ENCODE assay signal across 8 cellular contexts in the genomic region with DNA sequence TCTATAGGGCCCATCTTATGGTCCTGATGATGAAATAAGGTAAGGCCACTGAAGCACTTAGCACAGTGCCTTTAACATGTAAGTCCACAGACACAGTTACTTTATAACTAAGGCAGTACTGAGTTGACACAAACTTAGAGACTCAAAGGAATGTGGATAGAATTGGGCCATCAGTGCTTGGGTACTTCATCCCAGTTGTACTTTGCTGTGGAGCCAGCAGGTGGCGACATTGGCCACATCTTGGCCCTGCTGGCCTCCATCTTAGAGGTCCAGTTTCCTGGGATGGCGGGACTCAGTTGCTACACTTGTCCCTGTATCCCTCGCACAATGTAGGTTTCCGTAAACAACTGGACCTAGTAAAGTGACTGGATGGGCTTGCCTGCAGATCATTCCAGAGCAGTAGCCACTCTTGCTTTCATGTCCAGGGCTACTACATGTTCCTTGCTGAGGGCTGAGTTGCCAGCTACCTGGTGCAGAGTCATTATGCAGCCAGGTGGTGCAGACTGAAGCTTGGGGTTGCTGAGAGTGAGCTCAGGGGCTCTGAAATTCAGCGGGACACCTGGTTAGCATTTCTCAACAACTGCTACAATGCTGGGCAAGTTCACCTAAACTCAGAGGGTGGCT. TPM values are rescaled to one million over a fixed set of nuclear protein-coding genes. Genes with fewer than 3 reads are reported as not detected.
DNase-seq lines count a peak whose midpoint lies in the region; ATAC-seq, FAIRE-seq and TF ChIP-seq lines count a peak whose summit lies in the region.

No MANE protein-coding gene starts in this region.

- H3K4me1 ChIP-seq in H1 (replicated peaks in 1 of 4; ENCODE audit: control insufficient read depth in 3 of 4, insufficient read depth in 4 of 4, low read length in 3 of 4), result peaks cover 0 to 2% (median under 1%) of the 10 kb centered on the region in 4 experiments; a peak in 2 of 7 replicates
- H3K4me1 ChIP-seq in mesodermal cell (ENCODE audit: control insufficient read depth, insufficient read depth, low read length, poor library complexity, severe bottlenecking), result peaks cover 11% of the 10 kb centered on the region

- H3K79me2 ChIP-seq in H1 (ENCODE audit: control insufficient read depth in 1 of 2, insufficient read depth in 2 of 2, low read length in 2 of 2), result peaks cover 3 to 97% of the 10 kb centered on the region in 2 experiments; a peak in 2 of 4 replicates

- H3K23me2 ChIP-seq in H1 (ENCODE audit: low read depth, low read length), result no peaks in the 10 kb centered on the region

- H2AFZ ChIP-seq in H1 (ENCODE audit: low read length), result no peak overlapping the region

- DNase-seq in activated gamma-delta T cell treated with Interleukin-2 at 50 U/mL for 16 hours, result peak; percentile 55
- DNase-seq in activated gamma-delta T cell (lab: John Stamatoyannopoulos, UW), result no peak
- peak; percentile 40 for DNase-seq in NCI-H2196 treated with DMSO at 0.1 percent for 48 hours (lab: John Stamatoyannopoulos, UW; ENCODE audit: unreplicated experiment)
- DNase-seq in activated CD4-positive, alpha-beta T cell treated with anti-CD3 and anti-CD28 coated beads, Interleukin-2, amount 50 U/mL, for 24 hours (ENCODE audit: low read depth in 1 of 2, low spot score in 1 of 2), result peak; percentile 51 to 55
- DNase-seq in H1 (ENCODE audit: low read depth in 1 of 2, low spot score in 2 of 2), result peak in 1 of 2 experiments; percentile 81
- peak; percentile 39 for DNase-seq in stimulated activated CD8-positive, alpha-beta memory T cell treated with anti-CD3 and anti-CD28 coated beads, Interleukin-4, amount 100 ng/mL, for 24 hours (ENCODE audit: low read depth)

- CTCF ChIA-PET in H1 (lab: Charles Lee; ENCODE audit: partially characterized antibody), result interaction anchor here (0.7 to 5.0 kb wide), 44 partner anchors 8 to 1070 kb away, joined by 3 to 36 read pairs (median 4); a partner anchor contains a TSS

- no peak overlapping the region for H3K4me2 ChIP-seq in H1 (ENCODE audit: insufficient read depth in 1 of 2, low read depth in 2 of 2, low read length in 2 of 2)

- no peak overlapping the region for H3K27ac ChIP-seq in H1 (ENCODE audit: low read depth, low read length)
- peak overlapping the region; percentile 42 for H3K27ac ChIP-seq in mesodermal cell (ENCODE audit: low read depth, low read length, severe bottlenecking)

- no peak overlapping the region for H2BK20ac ChIP-seq in H1 (ENCODE audit: low read length)

- H2BK12ac ChIP-seq in H1 (ENCODE audit: low read depth, low read length), result no peak overlapping the region

- H2BK15ac ChIP-seq in H1 (ENCODE audit: low read length), result no peak overlapping the region

- no peaks in the 10 kb centered on the region for H3K27me3 ChIP-seq in H1 (replicated peaks in 1 of 4; ENCODE audit: control insufficient read depth in 3 of 4, extremely low read depth in 1 of 4, insufficient read depth in 3 of 4, low read length in 3 of 4)

- H3K36me3 ChIP-seq in H1 (ENCODE audit: control insufficient read depth in 2 of 4, insufficient read depth in 4 of 4, low read length in 3 of 4) (peaks cover 32 to 69% (median 60%) of the 10 kb centered on the region in 4 experiments), mesodermal cell (ENCODE audit: control insufficient read depth, insufficient read depth, low read length) (peaks cover 63% of the 10 kb centered on the region)

- H3K9me3 ChIP-seq in H1 (ENCODE audit: insufficient read depth in 2 of 2, low read depth in 1 of 2, low read length in 1 of 2) (no peaks in the 10 kb centered on the region), mesodermal cell (ENCODE audit: control insufficient read depth, low read length) (no peaks in the 10 kb centered on the region)

- no peak overlapping the region for H3K9ac ChIP-seq in H1 (replicated peaks in 1 of 4; ENCODE audit: extremely low read depth in 1 of 4, low read depth in 3 of 4, low read length in 3 of 4)

- H3K18ac ChIP-seq in H1 (ENCODE audit: extremely low read depth, low read length), result no peak overlapping the region

- TF ChIP-seq CTCF in H1 (IDR thresholded peaks at IDR 0.05; ENCODE audit: control extremely low read depth in 1 of 3, insufficient read depth in 1 of 3, low read depth in 1 of 3, low read length in 3 of 3), result peak; percentile 80 to 98 (median 88)

- no peak overlapping the region for H4K8ac ChIP-seq in H1 (ENCODE audit: extremely low read depth, insufficient read depth, low read length)

- H4K20me1 ChIP-seq in H1 (replicated peaks in 1 of 2; ENCODE audit: control insufficient read depth in 1 of 2, insufficient read depth in 2 of 2, low read length in 2 of 2), result peaks cover 25 to 35% of the 10 kb centered on the region in 2 experiments

- no peak overlapping the region for H3K56ac ChIP-seq in H1 (replicated peaks; ENCODE audit: insufficient read length, low read depth, low read length)

- peak; percentile 68 for FAIRE-seq in H1 (lab: Jason Lieb, UNC)

- H4K91ac ChIP-seq in H1 (replicated peaks; ENCODE audit: insufficient read length, low read length), result no peak overlapping the region

- TF ChIP-seq RAD21 in H1 (IDR thresholded peaks at IDR 0.05 in 1 of 2, conservative IDR thresholded peaks at IDR 0.05 in 1 of 2; ENCODE audit: low read depth in 2 of 2, low read length in 2 of 2), result peak; percentile 84 to 88

- H3K14ac ChIP-seq in H1 (ENCODE audit: insufficient read length), result no peak overlapping the region

- H3K4me3 ChIP-seq in H1 (ENCODE audit: extremely low read depth in 1 of 4, insufficient read depth in 2 of 4, low read depth in 3 of 4, low read length in 4 of 4) (no peak overlapping the region), mesodermal cell (ENCODE audit: extremely low read depth, insufficient read depth, low read length, poor library complexity, severe bottlenecking) (no peak overlapping the region)

- H2AK5ac ChIP-seq in H1 (ENCODE audit: low read depth, low read length), result no peak overlapping the region

- no peak overlapping the region for H4K5ac ChIP-seq in H1 (ENCODE audit: insufficient read length, low read depth, low read length)

- POLR2A ChIA-PET in H1 (lab: Charles Lee; ENCODE audit: partially characterized antibody), result interaction anchor here (0.9 to 3.9 kb wide), 2 partner anchors 10 to 417 kb away, joined by 4 to 28 read pairs; a partner anchor contains a TSS

- no peak overlapping the region for H3K4ac ChIP-seq in H1 (replicated peaks; ENCODE audit: insufficient read length, low read depth, low read length)

- no peak overlapping the region for H3K23ac ChIP-seq in H1 (ENCODE audit: insufficient read length)

- peak; percentile 67 for ATAC-seq in HG02885 (IDR thresholded peaks at IDR 0.05; ENCODE audit: poor library complexity, unreplicated experiment)

- TF ChIP-seq POLR2A in H1 (IDR thresholded peaks at IDR 0.05; ENCODE audit: control extremely low read depth in 1 of 2, low read depth in 2 of 2, low read length in 2 of 2), result no peak

- no peak overlapping the region for H2BK120ac ChIP-seq in H1 (replicated peaks; ENCODE audit: low read depth, low read length)

- no peak for TF ChIP-seq EP300 in H1 (IDR thresholded peaks at IDR 0.05; ENCODE audit: borderline replicate concordance in 1 of 2, low read depth in 2 of 2, low read length in 2 of 2)

- peaks cover 8% of the 10 kb centered on the region for H3K79me1 ChIP-seq in H1 (ENCODE audit: low read depth, low read length)

- no peak overlapping the region for H2BK5ac ChIP-seq in H1 (ENCODE audit: low read depth, low read length)

- WGBS in H1 (ENCODE audit: extremely low coverage in 1 of 2, insufficient coverage in 1 of 2, insufficient read length in 1 of 2, insufficient replicate concordance in 2 of 2, low coverage in 1 of 2, low lambda C conversion rate in 2 of 2, missing lambda C conversion rate in 1 of 2), 2 experiments, result 72% methylated on average over 5 of the region's 5 CpGs; no CpG with 5 or more reads in 1 of the 2 experiments
- 69 to 77% methylated on average over 5 of the region's 5 CpGs for WGBS in mesodermal cell (ENCODE audit: insufficient coverage in 2 of 2), 2 experiments

TF ChIP-seq in H1, 55 proteins besides CTCF, POLR2A, EP300 and RAD21:
- TF ChIP-seq KDM1A (IDR thresholded peaks at IDR 0.05; ENCODE audit: borderline replicate concordance, low read length) (peak; percentile 64; the same call in 1 of the 2 replicates), KDM4A (IDR thresholded peaks at IDR 0.05; ENCODE audit: low read depth, low read length, severe bottlenecking) (no peak), CBX5 (IDR thresholded peaks at IDR 0.05; ENCODE audit: low read depth, low read length) (no peak), PHF8 (conservative IDR thresholded peaks at IDR 0.05; ENCODE audit: low read depth, low read length) (no peak), CTBP2 (IDR thresholded peaks at IDR 0.05; ENCODE audit: borderline replicate concordance, insufficient read depth, insufficient read length, low read length) (no peak), GABPA (IDR thresholded peaks at IDR 0.05; ENCODE audit: borderline replicate concordance, insufficient read depth, low read length) (no peak), TBP (IDR thresholded peaks at IDR 0.05; ENCODE audit: low read depth, low read length) (no peak), CREB1 (IDR thresholded peaks at IDR 0.05) (no peak), YY1 (IDR thresholded peaks at IDR 0.05; ENCODE audit: low read depth, low read length) (peak; percentile 95), RNF2 (IDR thresholded peaks at IDR 0.05; ENCODE audit: borderline replicate concordance, low read depth, low read length, missing control alignments, poor library complexity, severe bottlenecking) (no peak)

RNA-seq across cellular contexts. Expression of a gene that starts 10.6 kb away (rescaled TPM):
- total RNA-seq in H1 (2021; fragmentation: NEBNext Ultra II Directional; extraction: Animal tissue kit (Norgen Biotek cat#: 25700)), result 100 and 107 TPM in 2 replicates
- polyA plus RNA-seq in H1 (2011; rRNA removed), result 15.3 and 16.4 TPM in 2 replicates
- 20.4 TPM for polyA plus RNA-seq in H1 (2011; cell fraction: cytosol; rRNA removed)
- 31.7 TPM for polyA plus RNA-seq in H1 (2011; cell fraction: nucleus; rRNA removed)
- polyA plus RNA-seq in H1 (2012, experiment 1 of 2), result 37.6 to 55.5 TPM (median 45.6 TPM) in 4 replicates
- 8.7 TPM for polyA plus RNA-seq in H1 (2012, experiment 2 of 2)
- polyA plus RNA-seq in H1 (2013, experiment 1 of 2), result 46.7 TPM
- polyA plus RNA-seq in H1 (2013, experiment 2 of 2), result 42.2 TPM
- 70.8 and 79.0 TPM in 2 replicates for polyA minus RNA-seq in H1 (2011; rRNA and poly(A)+ RNA removed)
- polyA minus RNA-seq in H1 (2011; cell fraction: cytosol; rRNA and poly(A)+ RNA removed), result 30.6 TPM
- 110 TPM for polyA minus RNA-seq in H1 (2011; cell fraction: nucleus; rRNA and poly(A)+ RNA removed)
- 30.3 TPM for polyA plus RNA-seq in mesodermal cell (2013, experiment 1 of 2)
- polyA plus RNA-seq in mesodermal cell (2013, experiment 2 of 2), result 25.1 TPM
